ENCODE assay signal across 10 cellular contexts in genomic region chr4:74374561-74375327, GRCh38. TPM values are rescaled to one million over a fixed set of nuclear protein-coding genes. Genes with fewer than 3 reads are reported as not detected.
DNase-seq lines count a peak whose midpoint lies in the region; ATAC-seq, FAIRE-seq and TF ChIP-seq lines count a peak whose summit lies in the region.
"Had no signal": no experiment of that assay in that cellular context is flagged by ENCODE, and none has a peak within 500 bp of the region (broad histone marks: within the 10 kb centered on the region; RNA-seq: fewer than 3 reads in every experiment).

No MANE protein-coding gene starts in this region.

- peak; percentile 24 for TF ChIP-seq POLR2A in HCT116 (IDR thresholded peaks at IDR 0.05; ENCODE audit: borderline replicate concordance, extremely low read depth, insufficient read depth, insufficient read length)
- no peak for TF ChIP-seq POLR2A in GM12892 (IDR thresholded peaks at IDR 0.05; ENCODE audit: low read depth, low read length)

- no peak for TF ChIP-seq CTCF in AG09319 (IDR thresholded peaks at IDR 0.05; ENCODE audit: low read depth, low read length)
- TF ChIP-seq CTCF in HCT116 (IDR thresholded peaks at IDR 0.05 in 2 of 3, conservative IDR thresholded peaks at IDR 0.05 in 1 of 3; ENCODE audit: borderline replicate concordance in 1 of 3, insufficient read depth in 1 of 3, low read depth in 2 of 3, low read length in 2 of 3): no peak
- no peak for TF ChIP-seq CTCF in H9 (conservative IDR thresholded peaks at IDR 0.05)

- H2BK20ac ChIP-seq in H9 (ENCODE audit: low read depth, low read length, poor library complexity, severe bottlenecking): no peak overlapping the region

- no peaks in the 10 kb centered on the region for H3K36me3 Mint-ChIP-seq in activated T-cell treated with anti-CD3 and anti-CD28 coated beads, Interleukin-2, amount 50 U/mL, for 72 hours (ENCODE audit: insufficient read depth in 2 of 2)
- H3K36me3 Mint-ChIP-seq in H9 (ENCODE audit: insufficient read depth in 1 of 3, low read depth in 3 of 3): no peaks in the 10 kb centered on the region
- H3K36me3 Mint-ChIP-seq: activated naive CD8-positive, alpha-beta T cell treated with anti-CD3 and anti-CD28 coated beads, Interleukin-2, amount 10 ng/mL, durations not matched to agents 7 days and 5 days had no signal

- H4K5ac ChIP-seq in H9 (ENCODE audit: insufficient read length, low read depth, low read length): no peak overlapping the region

- peak overlapping the region; percentile 94 for H3K27ac ChIP-seq in HCT116 (ENCODE audit: low read depth, low read length)
- H3K27ac ChIP-seq in H9 (ENCODE audit: insufficient read length, low read depth, low read length): no peak overlapping the region

- H3K4me3 Mint-ChIP-seq in activated T-cell treated with anti-CD3 and anti-CD28 coated beads, Interleukin-2, amount 50 U/mL, for 72 hours: no peak overlapping the region
- no peak overlapping the region for H3K4me3 Mint-ChIP-seq in H9
- H3K4me3 Mint-ChIP-seq: activated naive CD8-positive, alpha-beta T cell treated with anti-CD3 and anti-CD28 coated beads, Interleukin-2, amount 10 ng/mL, durations not matched to agents 7 days and 5 days had no signal

- no peak overlapping the region for H2BK15ac ChIP-seq in H9 (ENCODE audit: low read depth, low read length)

- no peak overlapping the region for H3K14ac ChIP-seq in H9 (ENCODE audit: insufficient read depth, low read length)

- H3K9me2 ChIP-seq in HCT116 (ENCODE audit: insufficient read depth): no peaks in the 10 kb centered on the region

- H3K4me3 ChIP-seq in HCT116 (replicated peaks in 1 of 2; ENCODE audit: low read depth in 1 of 2, low read length in 2 of 2): no peak overlapping the region; a peak in 1 of 4 replicates

- H3K79me1 ChIP-seq in H9 (ENCODE audit: insufficient read depth, low read depth, low read length, poor library complexity, severe bottlenecking): no peaks in the 10 kb centered on the region

- H3K9ac ChIP-seq in HCT116 (ENCODE audit: low read length) (peak overlapping the region; percentile 50), H9 (ENCODE audit: extremely low read depth, insufficient read length, low read length) (no peak overlapping the region)

- H3K4me1 ChIP-seq in HCT116 (ENCODE audit: control insufficient read depth in 1 of 2, insufficient read depth in 2 of 2, low read length in 2 of 2) (peaks cover 74 to 96% of the 10 kb centered on the region in 2 experiments), H9 (ENCODE audit: insufficient read depth, low read length) (no peaks in the 10 kb centered on the region)

- no peaks in the 10 kb centered on the region for H3K4me1 Mint-ChIP-seq in activated T-cell treated with anti-CD3 and anti-CD28 coated beads, Interleukin-2, amount 50 U/mL, for 72 hours (ENCODE audit: low read depth)
- no peaks in the 10 kb centered on the region; a peak in 1 of 4 replicates for H3K4me1 Mint-ChIP-seq in H9

- peak; percentile 65 for ATAC-seq in HCT116
- peak; percentile 58 to 69 for ATAC-seq in activated T-cell treated with anti-CD3 and anti-CD28 coated beads, Interleukin-2, amount 50 U/mL, for 72 hours (replicated peaks in 1 of 2)
- no peak for ATAC-seq in GM21786 (IDR thresholded peaks at IDR 0.05; ENCODE audit: unreplicated experiment)

- no peaks in the 10 kb centered on the region; the same call in 1 of the 2 replicates for H4K20me1 ChIP-seq in HCT116 (ENCODE audit: insufficient read depth)
- H4K20me1 ChIP-seq in H9 (ENCODE audit: control insufficient read depth, insufficient read depth, insufficient read length): no peaks in the 10 kb centered on the region

- intact Hi-C loops in HCT116 (cut with micrococcal nuclease): loop anchor here (1.0 to 5.0 kb wide), 4 partner anchors 8 to 418 kb away; partner anchors contain the start of genes AREG and BTC

- H3K27me3 Mint-ChIP-seq in activated T-cell treated with anti-CD3 and anti-CD28 coated beads, Interleukin-2, amount 50 U/mL, for 72 hours (ENCODE audit: low read depth): peaks cover 9% of the 10 kb centered on the region
- no peaks in the 10 kb centered on the region for H3K27me3 Mint-ChIP-seq in H9 (ENCODE audit: low read depth)

- CTCF ChIA-PET in HCT116 (lab: Charles Lee): interaction anchor here (1.3 to 2.0 kb wide), 2 partner anchors 293 to 296 kb away, joined by 3 to 5 read pairs; no protein-coding TSS in a partner anchor

- POLR2A ChIA-PET in HCT116 (lab: Charles Lee): interaction anchor here (1.5 kb wide), 1 partner anchor 76 kb away, joined by 4 read pairs; no protein-coding TSS in a partner anchor

- RAD21 ChIA-PET in HCT116 (lab: Charles Lee; ENCODE audit: low non-redundant PET in 1 of 2, low total read pairs in 2 of 2, uncharacterized antibody in 2 of 2, unreplicated experiment in 2 of 2): interaction anchor here in 1 of 2 experiments (0.7 kb wide), 1 partner anchor 54 kb away, joined by 3 read pairs; no protein-coding TSS in a partner anchor

- no peak for TF ChIP-seq RAD21 in HCT116 (IDR thresholded peaks at IDR 0.05; ENCODE audit: low read depth)

- H3K79me2 ChIP-seq in HCT116 (ENCODE audit: insufficient read depth, low read length): peaks cover 100% of the 10 kb centered on the region
- H3K79me2 ChIP-seq in H9 (ENCODE audit: insufficient read depth, low read length): no peaks in the 10 kb centered on the region

- H3K36me3 ChIP-seq in HCT116 (ENCODE audit: control insufficient read depth in 1 of 2, insufficient read depth in 2 of 2, low read length in 2 of 2): peaks cover 18 to 54% of the 10 kb centered on the region in 2 experiments

- H3K18ac ChIP-seq in H9 (ENCODE audit: insufficient read length, low read depth, low read length): no peak overlapping the region

- H2BK5ac ChIP-seq in H9 (ENCODE audit: insufficient read length, low read length): no peak overlapping the region

- no peak overlapping the region for H3T11ph ChIP-seq in H9 (ENCODE audit: low read length)

- no peak overlapping the region for H3K4ac ChIP-seq in H9 (ENCODE audit: low read depth, low read length)

- H3K9me3 ChIP-seq in HCT116 (ENCODE audit: control insufficient read depth in 1 of 2, insufficient read depth in 1 of 2, low read depth in 1 of 2, low read length in 2 of 2): no peaks in the 10 kb centered on the region
- no peaks in the 10 kb centered on the region for H3K9me3 ChIP-seq in H9 (ENCODE audit: control insufficient read depth, low read depth, low read length)

- H2BK12ac ChIP-seq in H9 (ENCODE audit: insufficient read length, low read depth, low read length): no peak overlapping the region

- no peak overlapping the region for H4K91ac ChIP-seq in H9 (ENCODE audit: insufficient read length, low read depth, low read length)

- no CpG with 5 or more reads among the region's 10 CpGs for WGBS in H9 (ENCODE audit: extremely low coverage, insufficient read length, low lambda C conversion rate)

- no peak overlapping the region for H4K8ac ChIP-seq in H9 (replicated peaks; ENCODE audit: insufficient read length, low read depth, low read length)

- H2AK5ac ChIP-seq in H9 (ENCODE audit: insufficient read length, low read length): no peak overlapping the region

- H3K4me2 ChIP-seq in HCT116 (ENCODE audit: low read length): peak overlapping the region; percentile 65
- H3K4me2 ChIP-seq in H9 (ENCODE audit: insufficient read depth, insufficient read length, low read length): no peak overlapping the region

- H3K9me3 Mint-ChIP-seq in activated T-cell treated with anti-CD3 and anti-CD28 coated beads, Interleukin-2, amount 50 U/mL, for 72 hours: no peaks in the 10 kb centered on the region
- H3K9me3 Mint-ChIP-seq in H9: no peaks in the 10 kb centered on the region; a peak in 1 of 5 replicates
- H3K9me3 Mint-ChIP-seq: activated naive CD8-positive, alpha-beta T cell treated with anti-CD3 and anti-CD28 coated beads, Interleukin-2, amount 10 ng/mL, durations not matched to agents 7 days and 5 days had no signal

- H2BK120ac ChIP-seq in H9 (ENCODE audit: low read depth, low read length, poor library complexity, severe bottlenecking): no peak overlapping the region

- no peak overlapping the region for H3K27ac Mint-ChIP-seq in activated T-cell treated with anti-CD3 and anti-CD28 coated beads, Interleukin-2, amount 50 U/mL, for 72 hours
- H3K27ac Mint-ChIP-seq in H9: no peak overlapping the region
- H3K27ac Mint-ChIP-seq: activated naive CD8-positive, alpha-beta T cell treated with anti-CD3 and anti-CD28 coated beads, Interleukin-2, amount 10 ng/mL, durations not matched to agents 7 days and 5 days had no signal

- no peak overlapping the region for H3K56ac ChIP-seq in H9 (ENCODE audit: insufficient read length, low read depth, low read length)

- H3K23me2 ChIP-seq in H9 (ENCODE audit: insufficient read length, low read depth, low read length, poor library complexity, severe bottlenecking): no peaks in the 10 kb centered on the region

- FAIRE-seq in GM12892 (lab: Jason Lieb, UNC): no peak

- DNase-seq in AG09319 (ENCODE audit: extremely low read depth, low read depth): peak; percentile 37
- peak; percentile 89 for DNase-seq in HCT116 (ENCODE audit: low read depth, low spot score)
- DNase-seq in activated T-cell treated with anti-CD3 and anti-CD28 coated beads, Interleukin-2, amount 50 U/mL, for 72 hours: peak; percentile 24 to 29
- peak; percentile 90 for DNase-seq in kidney tubule cell (ENCODE audit: low spot score)
- no peak for DNase-seq in H9
- no peak for DNase-seq in NAMALWA (ENCODE audit: low spot score)
- DNase-seq in GM12892 (ENCODE audit: insufficient read length): no peak
- DNase-seq: activated naive CD8-positive, alpha-beta T cell treated with anti-CD3 and anti-CD28 coated beads, Interleukin-2, amount 10 ng/mL, durations not matched to agents 7 days and 5 days; OCI-M1 had no signal

- no peak overlapping the region for H2AFZ ChIP-seq in HCT116 (ENCODE audit: low read depth, low read length, poor library complexity, severe bottlenecking)
- no peak overlapping the region for H2AFZ ChIP-seq in H9 (ENCODE audit: low read length)

- H3K27me3 ChIP-seq in HCT116 (ENCODE audit: insufficient read depth, low read length) (no peaks in the 10 kb centered on the region), H9 (ENCODE audit: insufficient read depth, low read length) (no peaks in the 10 kb centered on the region)

- H3K23ac ChIP-seq in H9 (ENCODE audit: insufficient read length, low read depth, low read length): no peak overlapping the region

- BruUV-seq in HCT116 (replicated peaks; lab: Mats Ljungman, UMichigan): no TSS peak

TF ChIP-seq in HCT116, 20 proteins besides CTCF, POLR2A, EP300 and RAD21 (continues in another document):
- no peak for TF ChIP-seq EZH2 (IDR thresholded peaks at IDR 0.05)
- no peak for TF ChIP-seq ZFX (IDR thresholded peaks at IDR 0.05)
- no peak for TF ChIP-seq ATF3 (IDR thresholded peaks at IDR 0.05)
- TF ChIP-seq CBX3 (IDR thresholded peaks at IDR 0.05; ENCODE audit: low read depth): no peak
- no peak for TF ChIP-seq EZH2phosphoT487 (IDR thresholded peaks at IDR 0.05; ENCODE audit: borderline replicate concordance)

RNA-seq across cellular contexts. Expression of gene EREG, which starts 9.8 kb away (rescaled TPM):
- total RNA-seq in HCT116 (2021; ENCODE audit: unreplicated experiment) (498 TPM), H9 (2021) (not detected in 2 replicates)
- polyA plus RNA-seq in HCT116 (2012): 167 and 184 TPM in 2 replicates
- under 1 TPM in 1 of 2 donors, not detected in 1; 0.07 TPM for total RNA-seq in activated T-cell treated with anti-CD3 and anti-CD28 coated beads, Interleukin-2, amount 50 U/mL, for 72 hours
- polyA plus RNA-seq in GM12892 (2012; ENCODE audit: missing spikeins): not detected
- total RNA-seq: activated naive CD8-positive, alpha-beta T cell treated with anti-CD3 and anti-CD28 coated beads, Interleukin-2, amount 10 ng/mL, durations not matched to agents 7 days and 5 days had no signal

Comparison
In these comparisons a context has a peak if more than half of its experiments do, and no peak if none do; other contexts are left out.
1. DNase-seq: peak in AG09319 (single experiment), HCT116 (single experiment), activated T-cell treated with anti-CD3 and anti-CD28 coated beads, Interleukin-2, amount 50 U/mL, for 72 hours (2 of 2) and kidney tubule cell (single experiment); none in H9 (single experiment), NAMALWA (single experiment) and GM12892 (single experiment).
2. RNA of gene EREG, which starts 9.8 kb away (total RNA-seq): 498 TPM in HCT116 (single experiment); 0.07 TPM in activated T-cell treated with anti-CD3 and anti-CD28 coated beads, Interleukin-2, amount 50 U/mL, for 72 hours and not detected in H9; every median in the first group is over 100 times any median in the second.